10 cellular contexts compared by ENCODE assay signal in genomic region chr14:105192866-105193731, GRCh38. TPM values are rescaled to one million over a fixed set of nuclear protein-coding genes. Genes with fewer than 3 reads are reported as not detected.
DNase-seq lines count a peak whose midpoint lies in the region; ATAC-seq, FAIRE-seq and TF ChIP-seq lines count a peak whose summit lies in the region.
"Had no signal": no experiment of that assay in that cellular context is flagged by ENCODE, and none has a peak within 500 bp of the region (broad histone marks: within the 10 kb centered on the region; RNA-seq: fewer than 3 reads in every experiment).

No MANE protein-coding gene starts in this region.

- peaks cover 0 to 1% (median 0%) of the 10 kb centered on the region in 7 donors for H3K9me3 Mint-ChIP-seq in CD4-positive, CD25-positive, alpha-beta regulatory T cell
- peaks cover 0 to 10% (median 6%) of the 10 kb centered on the region in 7 donors for H3K9me3 Mint-ChIP-seq in naive B cell

- in situ Hi-C loops in GM12878 (cut with MboI), result no loop called here

- no peaks in the 10 kb centered on the region for H3K9me2 ChIP-seq in Loucy (replicated peaks; ENCODE audit: low read depth, low read length)

- POLR2A ChIA-PET in GM12878 (lab: Charles Lee), result no interaction called here

- peaks cover 20% of the 10 kb centered on the region for H3K27me3 Mint-ChIP-seq in CD4-positive, CD25-positive, alpha-beta regulatory T cell
- H3K27me3 Mint-ChIP-seq in naive B cell, result peaks cover 23 to 59% (median 46%) of the 10 kb centered on the region in 3 donors

- RAD21 ChIA-PET in GM12878 (lab: Charles Lee; ENCODE audit: unreplicated experiment), result no interaction called here

- peaks cover 0 to 24% (median 4%) of the 10 kb centered on the region in 4 donors for H3K4me1 Mint-ChIP-seq in CD4-positive, CD25-positive, alpha-beta regulatory T cell
- H3K4me1 Mint-ChIP-seq in naive B cell, result peaks cover 17 to 30% (median 25%) of the 10 kb centered on the region in 3 donors

- H3K4me2 ChIP-seq in Loucy (ENCODE audit: low read depth, low read length, poor library complexity, severe bottlenecking) (peak overlapping the region; percentile 47), GM12878 (ENCODE audit: control insufficient read depth, insufficient read depth) (no peak overlapping the region)

- H3K36me3 Mint-ChIP-seq in CD4-positive, CD25-positive, alpha-beta regulatory T cell, result no peaks in the 10 kb centered on the region
- peaks cover 0 to 9% of the 10 kb centered on the region in 2 donors for H3K36me3 Mint-ChIP-seq in naive B cell

- H2AFZ ChIP-seq in Loucy (ENCODE audit: low read length) (no peak overlapping the region), GM12878 (ENCODE audit: control insufficient read depth, low read depth, low read length) (no peak overlapping the region)

- no peak for TF ChIP-seq POLR2A in GM12878 (IDR thresholded peaks at IDR 0.05; ENCODE audit: low read depth, low read length)

- no peaks in the 10 kb centered on the region for H3F3A ChIP-seq in Loucy (ENCODE audit: low read depth)

- intact Hi-C loops in GM12878 (cut with micrococcal nuclease; ENCODE audit: unreplicated experiment), result no loop called here

- peak; percentile 48 to 55 for ATAC-seq in CD4-positive, CD25-positive, alpha-beta regulatory T cell (ENCODE audit: low read depth in 2 of 2)
- ATAC-seq in GM12878 (peak; percentile 24), naive B cell (ENCODE audit: low read depth in 2 of 2) (peak; percentile 9 to 13)

- DNase-seq in CD4-positive, CD25-positive, alpha-beta regulatory T cell, result no peak
- no peak for DNase-seq in GM12878 (ENCODE audit: low read depth, low spot score)
- DNase-seq in naive B cell, result no peak
- DNase-seq in BE2C, result no peak
- no peak for DNase-seq in anterior cingulate cortex (lab: John Stamatoyannopoulos, UW)
- DNase-seq in middle frontal gyrus (ENCODE audit: extremely low spot score, low spot score), result no peak
- DNase-seq in NCI-H1048 (lab: John Stamatoyannopoulos, UW), result no peak
- DNase-seq: MG63, WERI-Rb-1 had no signal

- TF ChIP-seq EP300 in GM12878 (IDR thresholded peaks at IDR 0.05; ENCODE audit: borderline replicate concordance in 1 of 2, control insufficient read depth in 1 of 2, low read depth in 2 of 2, low read length in 2 of 2), result no peak

- H3K27me3 ChIP-seq in CD4-positive, CD25-positive, alpha-beta regulatory T cell (ENCODE audit: control insufficient read depth, insufficient read depth, low read length), result no peaks in the 10 kb centered on the region
- H3K27me3 ChIP-seq in Loucy (ENCODE audit: insufficient read depth, low read length, poor library complexity, severe bottlenecking) (no peaks in the 10 kb centered on the region), GM12878 (replicated peaks in 1 of 2; ENCODE audit: control insufficient read depth in 2 of 2, insufficient read depth in 2 of 2, low read length in 1 of 2) (peaks cover 5 to 11% of the 10 kb centered on the region in 2 experiments; a peak in 3 of 4 replicates), BE2C (no peaks in the 10 kb centered on the region)
- H3K27me3 ChIP-seq: MG63 had no signal

- SMC1A ChIA-PET in GM12878 (lab: Charles Lee; ENCODE audit: uncharacterized antibody, unreplicated experiment), result no interaction called here

- CTCF ChIA-PET in GM12878 (lab: Yijun Ruan, JAX), result no interaction called here

- H4K20me1 ChIP-seq in Loucy (ENCODE audit: insufficient read depth, low read length, poor library complexity, severe bottlenecking) (no peaks in the 10 kb centered on the region), GM12878 (ENCODE audit: control insufficient read depth, insufficient read depth) (no peaks in the 10 kb centered on the region)

- no TSS peak for BruUV-seq in GM12878 (replicated peaks; lab: Mats Ljungman, UMichigan)

- H3K4me3 Mint-ChIP-seq in CD4-positive, CD25-positive, alpha-beta regulatory T cell, result peak overlapping the region in 1 of 4 donors; percentile 63
- peak overlapping the region in 6 of 8 donors; percentile 15 to 80 (median 50) for H3K4me3 Mint-ChIP-seq in naive B cell

- TF ChIP-seq CTCF in Loucy (conservative IDR thresholded peaks at IDR 0.05; ENCODE audit: low read length), result no peak
- TF ChIP-seq CTCF in GM12878 (IDR thresholded peaks at IDR 0.05 in 2 of 3, conservative IDR thresholded peaks at IDR 0.05 in 1 of 3; ENCODE audit: control insufficient read depth in 2 of 3, extremely low read depth in 1 of 3, insufficient read depth in 1 of 3, low read depth in 3 of 3, low read length in 3 of 3), result no peak
- TF ChIP-seq CTCF in BE2C (IDR thresholded peaks at IDR 0.05; ENCODE audit: low read depth, low read length), result no peak

- H3K9ac ChIP-seq in Loucy (ENCODE audit: low read depth, low read length, poor library complexity, severe bottlenecking), result no peak overlapping the region
- H3K9ac ChIP-seq in GM12878 (ENCODE audit: control insufficient read depth, insufficient read depth, low read length), result no peak overlapping the region

- peak overlapping the region in 1 of 3 donors; percentile 75 for H3K27ac Mint-ChIP-seq in CD4-positive, CD25-positive, alpha-beta regulatory T cell
- H3K27ac Mint-ChIP-seq in naive B cell, result peak overlapping the region in 1 of 6 donors; percentile 88

- H3K36me3 ChIP-seq in CD4-positive, CD25-positive, alpha-beta regulatory T cell (ENCODE audit: control insufficient read depth, insufficient read depth, low read length), result no peaks in the 10 kb centered on the region
- H3K36me3 ChIP-seq in Loucy (ENCODE audit: insufficient read depth, low read length), result no peaks in the 10 kb centered on the region
- H3K36me3 ChIP-seq in GM12878 (ENCODE audit: control insufficient read depth in 2 of 2, insufficient read depth in 2 of 2, low read length in 1 of 2), result no peaks in the 10 kb centered on the region
- H3K36me3 ChIP-seq in BE2C, result no peaks in the 10 kb centered on the region
- H3K36me3 ChIP-seq: MG63, WERI-Rb-1 had no signal

- H3K27ac ChIP-seq in CD4-positive, CD25-positive, alpha-beta regulatory T cell (ENCODE audit: insufficient read depth, low read length, poor library complexity, severe bottlenecking), result no peak overlapping the region
- no peak overlapping the region for H3K27ac ChIP-seq in GM12878 (ENCODE audit: control insufficient read depth, insufficient read depth)
- H3K27ac ChIP-seq: WERI-Rb-1 had no signal

- H3K4me3 ChIP-seq in CD4-positive, CD25-positive, alpha-beta regulatory T cell (ENCODE audit: low read depth, low read length), result no peak overlapping the region
- H3K4me3 ChIP-seq in Loucy (ENCODE audit: low read length, poor library complexity, severe bottlenecking) (no peak overlapping the region), GM12878 (no peak overlapping the region), BE2C (ENCODE audit: low read depth, low read length) (no peak overlapping the region)
- H3K4me3 ChIP-seq: MG63 had no signal

- 15% methylated on average over 27 of the region's 29 CpGs for WGBS in GM12878 (ENCODE audit: insufficient coverage, insufficient replicate concordance, low lambda C conversion rate, missing lambda C conversion rate)

- no peak for TF ChIP-seq RAD21 in GM12878 (IDR thresholded peaks at IDR 0.05; ENCODE audit: insufficient read depth, low read depth, low read length)

- no peak for FAIRE-seq in GM12878 (lab: Jason Lieb, UNC)

- peaks cover 42% of the 10 kb centered on the region for H3K4me1 ChIP-seq in CD4-positive, CD25-positive, alpha-beta regulatory T cell (ENCODE audit: control insufficient read depth, insufficient read depth, low read length, poor library complexity, severe bottlenecking)
- H3K4me1 ChIP-seq in Loucy (ENCODE audit: insufficient read depth, low read length, poor library complexity, severe bottlenecking) (peaks cover 15% of the 10 kb centered on the region), GM12878 (ENCODE audit: control insufficient read depth, insufficient read depth, low read length) (peaks cover 10% of the 10 kb centered on the region), BE2C (no peaks in the 10 kb centered on the region; the same call in 1 of the 2 replicates)

- H3K79me2 ChIP-seq in Loucy (ENCODE audit: insufficient read depth, low read length), result no peaks in the 10 kb centered on the region
- no peaks in the 10 kb centered on the region for H3K79me2 ChIP-seq in GM12878 (ENCODE audit: control insufficient read depth, insufficient read depth, low read length)

- peaks cover 0 to 5% of the 10 kb centered on the region in 2 experiments for H3K9me3 ChIP-seq in CD4-positive, CD25-positive, alpha-beta regulatory T cell (ENCODE audit: control insufficient read depth in 2 of 2, low read length in 2 of 2)
- H3K9me3 ChIP-seq in Loucy (ENCODE audit: insufficient read depth, low read depth, low read length) (no peaks in the 10 kb centered on the region), GM12878 (replicated peaks; ENCODE audit: control insufficient read depth, insufficient read depth, low read length) (no peaks in the 10 kb centered on the region; the same call in 2 of the 3 replicates), BE2C (no peaks in the 10 kb centered on the region; the same call in 1 of the 2 replicates)
- H3K9me3 ChIP-seq: MG63 had no signal

RNA-seq across cellular contexts. Expression of gene NUDT14, which starts 12.0 kb away (rescaled TPM):
- total RNA-seq in CD4-positive, CD25-positive, alpha-beta regulatory T cell, result 15.3 TPM
- 10 to 100 TPM in 2 of 4 donors, 1 to 10 TPM in 2; 6.5 to 18.1 (median 10.6) TPM for polyA plus RNA-seq in CD4-positive, CD25-positive, alpha-beta regulatory T cell
- 4.4 and 4.6 TPM in 2 replicates for total RNA-seq in GM12878 (2013; cell fraction: nucleolus; rRNA removed)
- total RNA-seq in GM12878 (2014; rRNA removed), result 4.3 and 5.0 TPM in 2 replicates
- 1.1 and 2.4 TPM in 2 replicates for total RNA-seq in GM12878 (2014; rRNA removed; fragmentation: Illumina TruSeq; extraction: Trizol)
- 5.4 and 6.4 TPM in 2 replicates for total RNA-seq in GM12878 (2021)
- polyA plus RNA-seq in GM12878 (2011; ENCODE audit: low read depth), result 0.73 TPM
- polyA plus RNA-seq in GM12878 (2011; rRNA removed), result 1.8 and 4.4 TPM in 2 replicates
- 5.8 and 7.9 TPM in 2 replicates for polyA plus RNA-seq in GM12878 (2011; cell fraction: cytosol; rRNA removed)
- polyA plus RNA-seq in GM12878 (2011; cell fraction: nucleus; rRNA removed), result 10.6 and 14.3 TPM in 2 replicates
- 5.3 and 5.9 TPM in 2 replicates for polyA plus RNA-seq in GM12878 (2012)
- 0.62 TPM in 1 of 2 replicates, not detected in the other for polyA plus RNA-seq in GM12878 (2014; fragmentation: Illumina TruSeq; extraction: Trizol)
- polyA plus RNA-seq in GM12878 (2014; fragmentation: Nextera tagmentation; extraction: Ambion mirVana), result under 1 TPM in 1 of 2 experiments, not detected in 1; 0.86 TPM
- polyA plus RNA-seq in GM12878 (2014; rRNA removed), result 5.3 and 6.2 TPM in 2 replicates
- polyA plus RNA-seq in GM12878 (2016; fragmentation: Nextera tagmentation; extraction: Ambion mirVana), result 1 to 10 TPM; 4.0 to 6.8 TPM
- polyA minus RNA-seq in GM12878 (2011; rRNA and poly(A)+ RNA removed), result 1.4 and 2.7 TPM in 2 replicates
- polyA minus RNA-seq in GM12878 (2011; cell fraction: cytosol; rRNA and poly(A)+ RNA removed), result 1.8 and 2.9 TPM in 2 replicates
- polyA minus RNA-seq in GM12878 (2011; cell fraction: nucleus; rRNA and poly(A)+ RNA removed), result 1.1 and 1.2 TPM in 2 replicates
- polyA plus RNA-seq in naive B cell (ENCODE audit: low read depth in 6 of 6), result 10 to 100 TPM in 2 of 6 donors, 1 to 10 TPM in 4; 4.4 to 20.6 (median 9.1) TPM
- polyA plus RNA-seq in BE2C (2012; ENCODE audit: insufficient read depth, insufficient read length, low read depth), result 7.4 TPM

RNA-seq across cellular contexts. Expression of gene JAG2, which starts 24.5 kb away (rescaled TPM):
- 1.4 TPM for total RNA-seq in CD4-positive, CD25-positive, alpha-beta regulatory T cell
- polyA plus RNA-seq in CD4-positive, CD25-positive, alpha-beta regulatory T cell, result under 1 TPM in 2 of 4 donors, not detected in 2; 0.05 to 0.23 TPM
- 0.81 and 0.95 TPM in 2 replicates for total RNA-seq in GM12878 (2013; cell fraction: nucleolus; rRNA removed)
- 0.06 TPM in 1 of 2 replicates, not detected in the other for total RNA-seq in GM12878 (2014; rRNA removed)
- not detected in 2 replicates for total RNA-seq in GM12878 (2014; rRNA removed; fragmentation: Illumina TruSeq; extraction: Trizol)
- 0.10 and 0.19 TPM in 2 replicates for total RNA-seq in GM12878 (2021)
- polyA plus RNA-seq in GM12878 (2011; ENCODE audit: low read depth), result 0.09 TPM
- 0.05 TPM in 1 of 2 replicates, not detected in the other for polyA plus RNA-seq in GM12878 (2011; rRNA removed)
- polyA plus RNA-seq in GM12878 (2011; cell fraction: cytosol; rRNA removed), result 0.07 and 0.10 TPM in 2 replicates
- polyA plus RNA-seq in GM12878 (2011; cell fraction: nucleus; rRNA removed), result 0.45 and 0.73 TPM in 2 replicates
- 1.00 and 1.0 TPM in 2 replicates for polyA plus RNA-seq in GM12878 (2012)
- polyA plus RNA-seq in GM12878 (2014; fragmentation: Illumina TruSeq; extraction: Trizol), result not detected in 2 replicates
- not detected for polyA plus RNA-seq in GM12878 (2014; fragmentation: Nextera tagmentation; extraction: Ambion mirVana)
- 0.09 and 0.14 TPM in 2 replicates for polyA plus RNA-seq in GM12878 (2014; rRNA removed)
- polyA plus RNA-seq in GM12878 (2016; fragmentation: Nextera tagmentation; extraction: Ambion mirVana), result under 1 TPM in 1 of 2 experiments, not detected in 1; 0.04 TPM
- polyA minus RNA-seq in GM12878 (2011; rRNA and poly(A)+ RNA removed), result 0.67 TPM in 1 of 2 replicates, not detected in the other
- 0.31 TPM in 1 of 2 replicates, not detected in the other for polyA minus RNA-seq in GM12878 (2011; cell fraction: cytosol; rRNA and poly(A)+ RNA removed)
- polyA minus RNA-seq in GM12878 (2011; cell fraction: nucleus; rRNA and poly(A)+ RNA removed), result 0.24 and 0.57 TPM in 2 replicates
- not detected for polyA plus RNA-seq in naive B cell (ENCODE audit: low read depth in 6 of 6)
- 15.9 TPM for polyA plus RNA-seq in BE2C (2012; ENCODE audit: insufficient read depth, insufficient read length, low read depth)

RNA-seq across cellular contexts. Expression of gene BTBD6, which starts 55.2 kb away (rescaled TPM):
- 39.4 TPM for total RNA-seq in CD4-positive, CD25-positive, alpha-beta regulatory T cell
- 10 to 100 TPM in 2 of 4 donors, 1 to 10 TPM in 2; 4.6 to 17.4 (median 9.0) TPM for polyA plus RNA-seq in CD4-positive, CD25-positive, alpha-beta regulatory T cell
- 7.0 and 8.1 TPM in 2 replicates for total RNA-seq in GM12878 (2013; cell fraction: nucleolus; rRNA removed)
- total RNA-seq in GM12878 (2014; rRNA removed), result 33.4 and 36.0 TPM in 2 replicates
- 18.6 and 20.8 TPM in 2 replicates for total RNA-seq in GM12878 (2014; rRNA removed; fragmentation: Illumina TruSeq; extraction: Trizol)
- 26.2 and 26.4 TPM in 2 replicates for total RNA-seq in GM12878 (2021)
- polyA plus RNA-seq in GM12878 (2011; ENCODE audit: low read depth), result 8.5 TPM
- 8.4 and 13.8 TPM in 2 replicates for polyA plus RNA-seq in GM12878 (2011; rRNA removed)
- 15.8 and 22.1 TPM in 2 replicates for polyA plus RNA-seq in GM12878 (2011; cell fraction: cytosol; rRNA removed)
- polyA plus RNA-seq in GM12878 (2011; cell fraction: nucleus; rRNA removed), result 41.5 and 42.8 TPM in 2 replicates
- polyA plus RNA-seq in GM12878 (2012), result 13.7 and 15.0 TPM in 2 replicates
- 6.2 and 17.8 TPM in 2 replicates for polyA plus RNA-seq in GM12878 (2014; fragmentation: Illumina TruSeq; extraction: Trizol)
- 1 to 10 TPM; 3.6 to 9.8 TPM for polyA plus RNA-seq in GM12878 (2014; fragmentation: Nextera tagmentation; extraction: Ambion mirVana)
- polyA plus RNA-seq in GM12878 (2014; rRNA removed), result 36.5 and 42.0 TPM in 2 replicates
- 1 to 10 TPM; 1.4 to 2.1 TPM for polyA plus RNA-seq in GM12878 (2016; fragmentation: Nextera tagmentation; extraction: Ambion mirVana)
- 8.6 and 14.2 TPM in 2 replicates for polyA minus RNA-seq in GM12878 (2011; rRNA and poly(A)+ RNA removed)
- polyA minus RNA-seq in GM12878 (2011; cell fraction: cytosol; rRNA and poly(A)+ RNA removed), result 5.3 and 7.5 TPM in 2 replicates
- 6.0 and 8.9 TPM in 2 replicates for polyA minus RNA-seq in GM12878 (2011; cell fraction: nucleus; rRNA and poly(A)+ RNA removed)
- polyA plus RNA-seq in naive B cell (ENCODE audit: low read depth in 6 of 6), result 1 to 10 TPM; 2.9 to 9.4 (median 6.1) TPM
- polyA plus RNA-seq in BE2C (2012; ENCODE audit: insufficient read depth, insufficient read length, low read depth), result 67.4 TPM
